Comparison of ENCODE assay signal across 1 cellular context in genomic region chr12:130354407-130354806, GRCh38.
TF ChIP-seq lines count a peak whose summit lies in the region.

No MANE protein-coding gene starts in this region.

TF ChIP-seq in WTC11, 78 proteins besides CTCF, POLR2A, EP300 and RAD21 (continued from another document):
- no peak for TF ChIP-seq FOXJ3 (CRISPR knock-in tag; IDR thresholded peaks at IDR 0.05; ENCODE audit: borderline replicate concordance)
